24 cellular contexts compared by ENCODE assay signal in genomic region chr3:45742432-45743089, GRCh38. TPM values are rescaled to one million over a fixed set of nuclear protein-coding genes. Genes with fewer than 3 reads are reported as not detected.
DNase-seq lines count a peak whose midpoint lies in the region; ATAC-seq and TF ChIP-seq lines count a peak whose summit lies in the region.
"Had no signal": no experiment of that assay in that cellular context is flagged by ENCODE, and none has a peak within 500 bp of the region (broad histone marks: within the 10 kb centered on the region; RNA-seq: fewer than 3 reads in every experiment).

No MANE protein-coding gene starts in this region.

- no peak overlapping the region for H3K4me3 Mint-ChIP-seq in activated T-cell treated with anti-CD3 and anti-CD28 coated beads, Interleukin-2, amount 50 U/mL, for 24 hours
- no peak overlapping the region for H3K4me3 Mint-ChIP-seq in activated T-cell treated with anti-CD3 and anti-CD28 coated beads, Interleukin-2, amount 50 U/mL, for 4 hours
- no peak overlapping the region for H3K4me3 Mint-ChIP-seq in CD8-positive, alpha-beta T cell
- H3K4me3 Mint-ChIP-seq in activated T-helper 1 cell treated with anti-CD3 and anti-CD28 coated beads, Interleukin-12 subunit alpha, Interleukin-12 subunit beta, Interleukin-2, Interleukin-4 antibody, amounts not matched to agents 30 ng/mL and 10 ng/mL and 1 ng/mL, durations not matched to agents 14 hours and 24 hours and 36 hours, result no peak overlapping the region
- no peak overlapping the region for H3K4me3 Mint-ChIP-seq in naive thymus-derived CD4-positive, alpha-beta T cell

- POLR2A ChIA-PET in CD8-positive, alpha-beta T cell (lab: Charles Lee), result no interaction called here
- POLR2A ChIA-PET in naive thymus-derived CD4-positive, alpha-beta T cell (lab: Charles Lee), result no interaction called here

- no peak overlapping the region for H3K4me3 ChIP-seq in CD8-positive, alpha-beta T cell (ENCODE audit: low read depth, low read length)
- no peak overlapping the region for H3K4me3 ChIP-seq in naive thymus-derived CD4-positive, alpha-beta T cell (ENCODE audit: low read length)
- no peak overlapping the region for H3K4me3 ChIP-seq in MG63
- no peak overlapping the region for H3K4me3 ChIP-seq in breast epithelium
- H3K4me3 ChIP-seq: BLaER1, Peyer's patch, upper lobe of left lung had no signal

- H3K27ac ChIP-seq in CD8-positive, alpha-beta T cell (ENCODE audit: low read depth, low read length), result no peak overlapping the region
- peak overlapping the region; percentile 53 for H3K27ac ChIP-seq in naive thymus-derived CD4-positive, alpha-beta T cell (ENCODE audit: low read depth, low read length)
- no peak overlapping the region for H3K27ac ChIP-seq in breast epithelium
- H3K27ac ChIP-seq: epithelial cell of prostate, upper lobe of left lung had no signal

- TF ChIP-seq CTCF in CD8-positive, alpha-beta T cell (IDR thresholded peaks at IDR 0.05), result no peak
- TF ChIP-seq CTCF in breast epithelium (IDR thresholded peaks at IDR 0.05), result no peak

- H3K9me3 ChIP-seq in CD8-positive, alpha-beta T cell (ENCODE audit: low read length), result no peaks in the 10 kb centered on the region
- no peaks in the 10 kb centered on the region for H3K9me3 ChIP-seq in naive thymus-derived CD4-positive, alpha-beta T cell (ENCODE audit: control insufficient read depth in 2 of 3, low read length in 3 of 3)
- H3K9me3 ChIP-seq in MG63 (no peaks in the 10 kb centered on the region), breast epithelium (no peaks in the 10 kb centered on the region)
- H3K9me3 ChIP-seq: Peyer's patch, upper lobe of left lung had no signal

- no peak for TF ChIP-seq POLR2A in breast epithelium (IDR thresholded peaks at IDR 0.05)

- H3K27ac Mint-ChIP-seq in activated T-cell treated with anti-CD3 and anti-CD28 coated beads, Interleukin-2, amount 50 U/mL, for 24 hours, result peak overlapping the region; percentile 26
- peak overlapping the region; percentile 56 for H3K27ac Mint-ChIP-seq in CD8-positive, alpha-beta T cell
- peak overlapping the region; percentile 2 for H3K27ac Mint-ChIP-seq in activated T-helper 1 cell treated with anti-CD3 and anti-CD28 coated beads, Interleukin-12 subunit alpha, Interleukin-12 subunit beta, Interleukin-2, Interleukin-4 antibody, amounts not matched to agents 30 ng/mL and 10 ng/mL and 1 ng/mL, durations not matched to agents 14 hours and 24 hours and 36 hours
- H3K27ac Mint-ChIP-seq in naive thymus-derived CD4-positive, alpha-beta T cell, result peak overlapping the region in 8 of 9 donors; percentile 18 to 90 (median 70)

- no peaks in the 10 kb centered on the region for H3K27me3 ChIP-seq in CD8-positive, alpha-beta T cell (ENCODE audit: insufficient read depth, low read length)
- H3K27me3 ChIP-seq in naive thymus-derived CD4-positive, alpha-beta T cell (ENCODE audit: control insufficient read depth in 2 of 2, insufficient read depth in 2 of 2, low read length in 2 of 2), result no peaks in the 10 kb centered on the region
- H3K27me3 ChIP-seq in MG63 (no peaks in the 10 kb centered on the region), breast epithelium (no peaks in the 10 kb centered on the region)
- H3K27me3 ChIP-seq: BLaER1, Peyer's patch, upper lobe of left lung had no signal

- H3K4me1 Mint-ChIP-seq in activated T-cell treated with anti-CD3 and anti-CD28 coated beads, Interleukin-2, amount 50 U/mL, for 24 hours (ENCODE audit: low read depth), result peaks cover 21% of the 10 kb centered on the region
- H3K4me1 Mint-ChIP-seq in activated T-cell treated with anti-CD3 and anti-CD28 coated beads, Interleukin-2, amount 50 U/mL, for 4 hours (ENCODE audit: low read depth), result peaks cover 33% of the 10 kb centered on the region
- peaks cover 32% of the 10 kb centered on the region for H3K4me1 Mint-ChIP-seq in CD8-positive, alpha-beta T cell (ENCODE audit: low read depth)
- H3K4me1 Mint-ChIP-seq in activated T-helper 1 cell treated with anti-CD3 and anti-CD28 coated beads, Interleukin-12 subunit alpha, Interleukin-12 subunit beta, Interleukin-2, Interleukin-4 antibody, amounts not matched to agents 30 ng/mL and 10 ng/mL and 1 ng/mL, durations not matched to agents 14 hours and 24 hours and 36 hours (ENCODE audit: low read depth), result peaks cover 25% of the 10 kb centered on the region
- H3K4me1 Mint-ChIP-seq in naive thymus-derived CD4-positive, alpha-beta T cell, result peaks cover 17 to 41% (median 32%) of the 10 kb centered on the region in 7 donors

- H3K36me3 ChIP-seq in CD8-positive, alpha-beta T cell (ENCODE audit: insufficient read depth, low read length), result peaks cover 54% of the 10 kb centered on the region
- H3K36me3 ChIP-seq in naive thymus-derived CD4-positive, alpha-beta T cell (ENCODE audit: control insufficient read depth in 2 of 3, insufficient read depth in 3 of 3, low read length in 3 of 3), result peaks cover 0 to 78% (median 38%) of the 10 kb centered on the region in 3 experiments
- peaks cover 14% of the 10 kb centered on the region for H3K36me3 ChIP-seq in MG63
- peaks cover 4% of the 10 kb centered on the region for H3K36me3 ChIP-seq in breast epithelium

- DNase-seq in activated T-cell treated with anti-CD3 and anti-CD28 coated beads, Interleukin-2, amount 50 U/mL, for 24 hours, result no peak
- DNase-seq in activated T-cell treated with anti-CD3 and anti-CD28 coated beads, Interleukin-2, amount 50 U/mL, for 4 hours, result no peak
- DNase-seq in CD8-positive, alpha-beta T cell, result no peak
- DNase-seq in activated T-helper 1 cell treated with anti-CD3 and anti-CD28 coated beads, Interleukin-12 subunit alpha, Interleukin-12 subunit beta, Interleukin-2, Interleukin-4 antibody, amounts not matched to agents 30 ng/mL and 10 ng/mL and 1 ng/mL, durations not matched to agents 14 hours and 24 hours and 36 hours (ENCODE audit: low spot score), result no peak
- DNase-seq in naive thymus-derived CD4-positive, alpha-beta T cell, result no peak
- no peak for DNase-seq in MG63
- no peak for DNase-seq in breast epithelium (ENCODE audit: low spot score in 2 of 2)
- DNase-seq in DMS53 treated with DMSO at 0.1 percent for 48 hours (lab: John Stamatoyannopoulos, UW; ENCODE audit: unreplicated experiment), result no peak
- DNase-seq: ACHN; activated naive CD4-positive, alpha-beta T cell treated with anti-CD3 and anti-CD28 coated beads, Interleukin-2, amount 50 U/mL, for 16 hours; EL; HCEC 1CT; kidney glomerular epithelial cell; NCI-H1092; NCI-H187 treated with DMSO at 0.1 percent for 48 hours; NCI-H526 treated with DMSO at 0.1 percent for 48 hours; nucleus accumbens; SIG-M5; upper lobe of left lung had no signal

- no peaks in the 10 kb centered on the region for H3K27me3 Mint-ChIP-seq in activated T-cell treated with anti-CD3 and anti-CD28 coated beads, Interleukin-2, amount 50 U/mL, for 24 hours
- no peaks in the 10 kb centered on the region for H3K27me3 Mint-ChIP-seq in activated T-cell treated with anti-CD3 and anti-CD28 coated beads, Interleukin-2, amount 50 U/mL, for 4 hours (ENCODE audit: low read depth)
- no peaks in the 10 kb centered on the region for H3K27me3 Mint-ChIP-seq in CD8-positive, alpha-beta T cell (ENCODE audit: low read depth)
- no peaks in the 10 kb centered on the region for H3K27me3 Mint-ChIP-seq in activated T-helper 1 cell treated with anti-CD3 and anti-CD28 coated beads, Interleukin-12 subunit alpha, Interleukin-12 subunit beta, Interleukin-2, Interleukin-4 antibody, amounts not matched to agents 30 ng/mL and 10 ng/mL and 1 ng/mL, durations not matched to agents 14 hours and 24 hours and 36 hours (ENCODE audit: insufficient read depth)
- no peaks in the 10 kb centered on the region for H3K27me3 Mint-ChIP-seq in naive thymus-derived CD4-positive, alpha-beta T cell

- no peak for ATAC-seq in activated T-cell treated with anti-CD3 and anti-CD28 coated beads, Interleukin-2, amount 50 U/mL, for 4 hours
- ATAC-seq in CD8-positive, alpha-beta T cell, result no peak
- ATAC-seq in naive thymus-derived CD4-positive, alpha-beta T cell, result no peak

- peaks cover 15% of the 10 kb centered on the region for H3K4me1 ChIP-seq in CD8-positive, alpha-beta T cell (ENCODE audit: insufficient read depth, low read length)
- H3K4me1 ChIP-seq in naive thymus-derived CD4-positive, alpha-beta T cell (ENCODE audit: control insufficient read depth in 2 of 2, insufficient read depth in 2 of 2, low read length in 2 of 2), result peaks cover 5 to 8% of the 10 kb centered on the region in 2 donors
- H3K4me1 ChIP-seq in breast epithelium, result no peaks in the 10 kb centered on the region
- H3K4me1 ChIP-seq: Peyer's patch had no signal

- H3K9me3 Mint-ChIP-seq in activated T-cell treated with anti-CD3 and anti-CD28 coated beads, Interleukin-2, amount 50 U/mL, for 24 hours, result no peaks in the 10 kb centered on the region
- no peaks in the 10 kb centered on the region for H3K9me3 Mint-ChIP-seq in activated T-cell treated with anti-CD3 and anti-CD28 coated beads, Interleukin-2, amount 50 U/mL, for 4 hours
- H3K9me3 Mint-ChIP-seq in CD8-positive, alpha-beta T cell, result no peaks in the 10 kb centered on the region
- no peaks in the 10 kb centered on the region for H3K9me3 Mint-ChIP-seq in activated T-helper 1 cell treated with anti-CD3 and anti-CD28 coated beads, Interleukin-12 subunit alpha, Interleukin-12 subunit beta, Interleukin-2, Interleukin-4 antibody, amounts not matched to agents 30 ng/mL and 10 ng/mL and 1 ng/mL, durations not matched to agents 14 hours and 24 hours and 36 hours
- H3K9me3 Mint-ChIP-seq in naive thymus-derived CD4-positive, alpha-beta T cell, result no peaks in the 10 kb centered on the region

- CTCF ChIA-PET in CD8-positive, alpha-beta T cell (lab: Charles Lee), result no interaction called here
- CTCF ChIA-PET in naive thymus-derived CD4-positive, alpha-beta T cell (lab: Charles Lee), result interaction anchor here (1.2 kb wide), 1 partner anchor 83 kb away, joined by 3 read pairs; no protein-coding TSS in a partner anchor

- peaks cover 91% of the 10 kb centered on the region for H3K36me3 Mint-ChIP-seq in activated T-cell treated with anti-CD3 and anti-CD28 coated beads, Interleukin-2, amount 50 U/mL, for 24 hours (ENCODE audit: low read depth)
- peaks cover 45% of the 10 kb centered on the region for H3K36me3 Mint-ChIP-seq in activated T-cell treated with anti-CD3 and anti-CD28 coated beads, Interleukin-2, amount 50 U/mL, for 4 hours (ENCODE audit: insufficient read depth)
- H3K36me3 Mint-ChIP-seq in CD8-positive, alpha-beta T cell, result peaks cover 79% of the 10 kb centered on the region
- H3K36me3 Mint-ChIP-seq in activated T-helper 1 cell treated with anti-CD3 and anti-CD28 coated beads, Interleukin-12 subunit alpha, Interleukin-12 subunit beta, Interleukin-2, Interleukin-4 antibody, amounts not matched to agents 30 ng/mL and 10 ng/mL and 1 ng/mL, durations not matched to agents 14 hours and 24 hours and 36 hours (ENCODE audit: low read depth), result peaks cover 47% of the 10 kb centered on the region
- H3K36me3 Mint-ChIP-seq in naive thymus-derived CD4-positive, alpha-beta T cell, result peaks cover 12 to 51% (median 26%) of the 10 kb centered on the region in 5 donors

- intact Hi-C loops in CD8-positive, alpha-beta T cell (cut with DNase I, micrococcal nuclease), result no loop called here
- intact Hi-C loops in activated T-helper 1 cell treated with anti-CD3 and anti-CD28 coated beads, Interleukin-12 subunit alpha, Interleukin-12 subunit beta, Interleukin-2, Interleukin-4 antibody, amounts not matched to agents 30 ng/mL and 10 ng/mL and 1 ng/mL, durations not matched to agents 14 hours and 24 hours and 36 hours (cut with micrococcal nuclease), result loop anchor here (5.0 kb wide), 1 partner anchor 40 kb away; no protein-coding TSS in a partner anchor
- intact Hi-C loops in naive thymus-derived CD4-positive, alpha-beta T cell (cut with micrococcal nuclease), result no loop called here
- intact Hi-C loops in breast epithelium (cut with DNase I; ENCODE audit: low total_unique reads), result no loop called here

RNA-seq across cellular contexts. Expression of gene SACM1L, which starts 53.4 kb away (rescaled TPM):
- total RNA-seq in activated T-cell treated with anti-CD3 and anti-CD28 coated beads, Interleukin-2, amount 50 U/mL, for 4 hours, result 10 to 100 TPM; 48.8 to 52.5 (median 49.2) TPM
- 10 to 100 TPM; 54.4 to 56.7 TPM for total RNA-seq in CD8-positive, alpha-beta T cell
- 112 and 114 TPM in 2 replicates for total RNA-seq in activated T-helper 1 cell treated with anti-CD3 and anti-CD28 coated beads, Interleukin-12 subunit alpha, Interleukin-12 subunit beta, Interleukin-2, Interleukin-4 antibody, amounts not matched to agents 30 ng/mL and 10 ng/mL and 1 ng/mL, durations not matched to agents 14 hours and 24 hours and 36 hours
- total RNA-seq in naive thymus-derived CD4-positive, alpha-beta T cell, result 10 to 100 TPM; 60.8 to 93.8 (median 70.5) TPM
- 10 to 100 TPM; 21.1 to 38.0 TPM for polyA plus RNA-seq in naive thymus-derived CD4-positive, alpha-beta T cell
- 7.7 and 50.2 TPM in 2 replicates for total RNA-seq in MG63 (2014; rRNA removed; shearing (Covaris generic); ENCODE audit: low replicate concordance)
- 10 to 100 TPM; 49.3 to 84.7 (median 61.3) TPM for total RNA-seq in breast epithelium

RNA-seq across cellular contexts. Expression of gene SLC6A20, which starts 53.8 kb away (rescaled TPM):
- not detected for total RNA-seq in activated T-cell treated with anti-CD3 and anti-CD28 coated beads, Interleukin-2, amount 50 U/mL, for 4 hours
- total RNA-seq in CD8-positive, alpha-beta T cell, result under 1 TPM in 1 of 2 experiments, not detected in 1; 0.11 TPM
- total RNA-seq in activated T-helper 1 cell treated with anti-CD3 and anti-CD28 coated beads, Interleukin-12 subunit alpha, Interleukin-12 subunit beta, Interleukin-2, Interleukin-4 antibody, amounts not matched to agents 30 ng/mL and 10 ng/mL and 1 ng/mL, durations not matched to agents 14 hours and 24 hours and 36 hours, result not detected in 2 replicates
- total RNA-seq in naive thymus-derived CD4-positive, alpha-beta T cell, result not detected
- not detected for polyA plus RNA-seq in naive thymus-derived CD4-positive, alpha-beta T cell
- total RNA-seq in MG63 (2014; rRNA removed; shearing (Covaris generic); ENCODE audit: low replicate concordance), result not detected in 2 replicates
- total RNA-seq in breast epithelium, result 1 to 10 TPM in 1 of 3 donors, under 1 TPM in 2; 0.16 to 1.2 (median 0.33) TPM
- total RNA-seq: lung microvascular endothelial cell, pulmonary artery endothelial cell had no signal

Comparison
In these comparisons a context has a peak if more than half of its experiments do, and no peak if none do; other contexts are left out.
1. H3K27ac Mint-ChIP-seq: peak in every context shown above with its lines; median percentile 70 in naive thymus-derived CD4-positive, alpha-beta T cell; 56 in CD8-positive, alpha-beta T cell; 26 in activated T-cell treated with anti-CD3 and anti-CD28 coated beads, Interleukin-2, amount 50 U/mL, for 24 hours; 2 in activated T-helper 1 cell treated with anti-CD3 and anti-CD28 coated beads, Interleukin-12 subunit alpha, Interleukin-12 subunit beta, Interleukin-2, Interleukin-4 antibody, amounts not matched to agents 30 ng/mL and 10 ng/mL and 1 ng/mL, durations not matched to agents 14 hours and 24 hours and 36 hours.